Comparison of ENCODE assay signal across 1 cellular context in the genomic region with DNA sequence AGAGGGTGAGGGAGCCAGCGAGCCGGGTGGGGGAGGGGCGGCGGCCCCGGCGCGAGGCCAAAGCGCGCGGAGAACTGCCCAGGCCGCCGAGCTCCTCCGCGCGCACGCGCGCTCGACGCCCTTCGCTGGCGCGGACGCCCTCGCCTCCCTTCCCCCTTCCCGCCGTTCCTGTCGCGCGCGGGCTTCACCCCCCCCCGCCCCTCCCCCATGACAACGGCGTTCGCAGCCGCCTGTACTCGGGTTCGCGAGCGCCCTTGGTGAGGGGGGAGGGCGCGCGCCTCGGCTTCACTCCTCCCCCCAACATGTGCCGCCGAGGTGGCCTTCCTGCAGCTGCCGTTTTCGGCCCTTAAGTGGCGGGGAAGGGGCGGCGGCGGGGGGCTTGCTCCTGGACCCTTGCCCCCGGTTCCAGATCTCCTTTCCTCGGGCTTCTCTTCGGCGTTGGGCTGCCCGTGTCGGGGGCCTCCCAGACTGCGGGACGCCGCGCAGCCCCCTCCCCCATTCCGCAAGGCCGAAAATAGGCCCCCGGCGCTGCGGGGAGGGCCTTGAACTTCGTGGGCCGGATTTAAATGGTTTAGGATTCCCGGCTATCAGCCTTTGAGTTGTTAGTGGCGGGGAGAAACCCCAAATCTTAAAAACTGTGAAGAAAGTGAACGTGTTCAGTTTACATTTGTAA.
TF ChIP-seq lines count a peak whose summit lies in the region.

No MANE protein-coding gene starts in this region.

TF ChIP-seq in endothelial cell of umbilical vein, 7 proteins besides CTCF, POLR2A, EP300 and RAD21:
- TF ChIP-seq EZH2 (IDR thresholded peaks at IDR 0.05; ENCODE audit: borderline replicate concordance, low read depth, low read length, severe bottlenecking) = no peak
- TF ChIP-seq GATA2 (IDR thresholded peaks at IDR 0.05; ENCODE audit: insufficient read depth, insufficient read length, low read depth, low read length) = no peak
- TF ChIP-seq JUN (IDR thresholded peaks at IDR 0.05; ENCODE audit: borderline replicate concordance, insufficient read depth, insufficient read length, low read depth) = no peak
- TF ChIP-seq, protein P1, sequence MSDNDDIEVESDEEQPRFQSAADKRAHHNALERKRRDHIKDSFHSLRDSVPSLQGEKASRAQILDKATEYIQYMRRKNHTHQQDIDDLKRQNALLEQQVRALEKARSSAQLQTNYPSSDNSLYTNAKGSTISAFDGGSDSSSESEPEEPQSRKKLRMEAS (IDR thresholded peaks at IDR 0.05; ENCODE audit: insufficient read depth, insufficient read length) = no peak
- no peak for TF ChIP-seq MYC (IDR thresholded peaks at IDR 0.05; ENCODE audit: low read depth, low read length)
- TF ChIP-seq FOS (IDR thresholded peaks at IDR 0.05; ENCODE audit: borderline replicate concordance, insufficient read depth, low read length) = no peak
- no peak for TF ChIP-seq POLR2AphosphoS5 (IDR thresholded peaks at IDR 0.05; ENCODE audit: insufficient read depth, low read depth, low read length)
